ENCODE assay signal across 34 cellular contexts in genomic region chr15:41825145-41825544, GRCh38.
"Had no signal": no experiment of that assay in that cellular context is flagged by ENCODE, and none has a peak within 500 bp of the region (broad histone marks: within the 10 kb centered on the region; RNA-seq: fewer than 3 reads in every experiment).

No MANE protein-coding gene starts in this region.

- H3K4me3 ChIP-seq: adrenal gland, body of pancreas, esophagus muscularis mucosa, gastroesophageal sphincter had no signal

- H3K27ac Mint-ChIP-seq: activated CD4-positive, alpha-beta memory T cell treated with anti-CD3 and anti-CD28 coated beads for 36 hours; activated CD4-positive, alpha-beta T cell treated with anti-CD3 and anti-CD28 coated beads for 36 hours; activated CD4-positive, alpha-beta T cell treated with anti-CD3 and anti-CD28 coated beads, Interleukin-2, amount 10 ng/mL, durations not matched to agents 24 days and 14 days; activated CD8-positive, alpha-beta memory T cell treated with anti-CD3 and anti-CD28 coated beads, Interleukin-2, amount 10 ng/mL, durations not matched to agents 7 days and 5 days; activated CD8-positive, alpha-beta T cell treated with anti-CD3 and anti-CD28 coated beads, Interleukin-2, amount 10 ng/mL, durations not matched to agents 7 days and 5 days; activated naive CD4-positive, alpha-beta T cell treated with anti-CD3 and anti-CD28 coated beads for 36 hours; activated naive CD4-positive, alpha-beta T cell treated with anti-CD3 and anti-CD28 coated beads, Interleukin-2, amount 50 U/mL, for 24 hours; activated naive CD8-positive, alpha-beta T cell treated with anti-CD3 and anti-CD28 coated beads for 36 hours; activated naive CD8-positive, alpha-beta T cell treated with anti-CD3 and anti-CD28 coated beads, Interleukin-2, amount 50 U/mL, for 24 hours; activated T-helper 1 cell treated with anti-CD3 and anti-CD28 coated beads, Interleukin-12 subunit alpha, Interleukin-12 subunit beta, Interleukin-2, Interleukin-4 antibody, amounts not matched to agents 30 ng/mL and 10 ng/mL and 1 ng/mL, durations not matched to agents 14 hours and 24 hours and 36 hours; activated T-helper 2 cell treated with anti-CD3 and anti-CD28 coated beads, Interferon-gamma antibody, Interleukin-2, Interleukin-4, amounts not matched to agents 10 μg/mL and 5 μg/mL and 100 μg/mL, durations not matched to agents 14 hours and 24 hours and 36 hours; T-helper 2 cell treated with Interferon-gamma antibody and Interleukin-4, amounts not matched to agents 5 μg/mL and 100 μg/mL, for 36 hours had no signal

- H3K27ac ChIP-seq: adrenal gland, body of pancreas, esophagus muscularis mucosa, gastroesophageal sphincter had no signal

- H3K4me3 Mint-ChIP-seq: activated CD4-positive, alpha-beta memory T cell treated with anti-CD3 and anti-CD28 coated beads for 36 hours; activated CD4-positive, alpha-beta T cell treated with anti-CD3 and anti-CD28 coated beads for 36 hours; activated CD4-positive, alpha-beta T cell treated with anti-CD3 and anti-CD28 coated beads, Interleukin-2, amount 10 ng/mL, durations not matched to agents 24 days and 14 days; activated CD8-positive, alpha-beta memory T cell treated with anti-CD3 and anti-CD28 coated beads, Interleukin-2, amount 10 ng/mL, durations not matched to agents 7 days and 5 days; activated CD8-positive, alpha-beta T cell treated with anti-CD3 and anti-CD28 coated beads, Interleukin-2, amount 10 ng/mL, durations not matched to agents 7 days and 5 days; activated naive CD4-positive, alpha-beta T cell treated with anti-CD3 and anti-CD28 coated beads for 36 hours; activated naive CD4-positive, alpha-beta T cell treated with anti-CD3 and anti-CD28 coated beads, Interleukin-2, amount 50 U/mL, for 24 hours; activated naive CD8-positive, alpha-beta T cell treated with anti-CD3 and anti-CD28 coated beads for 36 hours; activated naive CD8-positive, alpha-beta T cell treated with anti-CD3 and anti-CD28 coated beads, Interleukin-2, amount 50 U/mL, for 24 hours; activated T-helper 1 cell treated with anti-CD3 and anti-CD28 coated beads, Interleukin-12 subunit alpha, Interleukin-12 subunit beta, Interleukin-2, Interleukin-4 antibody, amounts not matched to agents 30 ng/mL and 10 ng/mL and 1 ng/mL, durations not matched to agents 14 hours and 24 hours and 36 hours; effector memory CD8-positive, alpha-beta T cell; T-helper 17 cell; T-helper 2 cell treated with Interferon-gamma antibody and Interleukin-4, amounts not matched to agents 5 μg/mL and 100 μg/mL, for 36 hours had no signal

- H3K36me3 Mint-ChIP-seq: activated naive CD4-positive, alpha-beta T cell treated with anti-CD3 and anti-CD28 coated beads, Interleukin-2, amount 50 U/mL, for 24 hours; activated naive CD8-positive, alpha-beta T cell treated with anti-CD3 and anti-CD28 coated beads for 36 hours had no signal

- H3K27me3 ChIP-seq: adrenal gland, body of pancreas, esophagus muscularis mucosa, gastroesophageal sphincter had no signal

- DNase-seq: activated CD4-positive, alpha-beta memory T cell treated with anti-CD3 and anti-CD28 coated beads for 36 hours; activated CD4-positive, alpha-beta T cell treated with anti-CD3 and anti-CD28 coated beads for 36 hours; activated CD4-positive, alpha-beta T cell treated with anti-CD3 and anti-CD28 coated beads, Interleukin-2, amount 10 ng/mL, durations not matched to agents 24 days and 14 days; activated CD4-positive, CD25-positive, alpha-beta regulatory T cell; activated CD4-positive, CD25-positive, alpha-beta regulatory T cell treated with anti-CD3 and anti-CD28 coated beads, Interleukin-2, amount 50 U/mL, for 72 hours; activated CD8-positive, alpha-beta memory T cell treated with anti-CD3 and anti-CD28 coated beads, Interleukin-2, amount 10 ng/mL, durations not matched to agents 7 days and 5 days; activated CD8-positive, alpha-beta memory T cell treated with anti-CD3 and anti-CD28 coated beads, Interleukin-2, amount 50 U/mL, for 4 hours; activated CD8-positive, alpha-beta T cell treated with anti-CD3 and anti-CD28 coated beads, Interleukin-2, amount 10 ng/mL, durations not matched to agents 7 days and 5 days; activated effector memory CD4-positive, alpha-beta T cell treated with anti-CD3 and anti-CD28 coated beads, Interleukin-2, amount 50 U/mL, for 16 hours; activated naive CD4-positive, alpha-beta T cell treated with anti-CD3 and anti-CD28 coated beads for 36 hours; activated naive CD8-positive, alpha-beta T cell treated with anti-CD3 and anti-CD28 coated beads for 36 hours; activated naive CD8-positive, alpha-beta T cell treated with anti-CD3 and anti-CD28 coated beads, Interleukin-2, amount 50 U/mL, for 24 hours; activated T-cell treated with anti-CD3 and anti-CD28 coated beads, Interleukin-2, amount 50 U/mL, for 1 hour; activated T-cell treated with anti-CD3 and anti-CD28 coated beads, Interleukin-2, amount 50 U/mL, for 48 hours; adrenal gland; amygdala; aorta; body of pancreas; caudate nucleus; cortex of kidney; dermis blood vessel endothelial cell; effector CD4-positive, alpha-beta T cell; effector memory CD8-positive, alpha-beta T cell; erythroblast; foreskin melanocyte; T-helper 1 cell; T-helper 17 cell; T1000 had no signal

- ATAC-seq: activated CD4-positive, alpha-beta T cell treated with anti-CD3 and anti-CD28 coated beads for 36 hours; activated CD8-positive, alpha-beta memory T cell treated with anti-CD3 and anti-CD28 coated beads, Interleukin-2, amount 10 ng/mL, durations not matched to agents 7 days and 5 days; activated CD8-positive, alpha-beta T cell treated with anti-CD3 and anti-CD28 coated beads, Interleukin-2, amount 10 ng/mL, durations not matched to agents 7 days and 5 days; activated naive CD8-positive, alpha-beta T cell treated with anti-CD3 and anti-CD28 coated beads, Interleukin-2, amount 50 U/mL, for 24 hours; body of pancreas; effector memory CD8-positive, alpha-beta T cell; gastroesophageal sphincter; T-helper 17 cell had no signal

- H3K9me3 ChIP-seq: adrenal gland, body of pancreas, esophagus muscularis mucosa, gastroesophageal sphincter had no signal

- H3K27me3 Mint-ChIP-seq: activated CD4-positive, alpha-beta memory T cell treated with anti-CD3 and anti-CD28 coated beads for 36 hours; activated CD4-positive, alpha-beta T cell treated with anti-CD3 and anti-CD28 coated beads for 36 hours; activated naive CD4-positive, alpha-beta T cell treated with anti-CD3 and anti-CD28 coated beads, Interleukin-2, amount 50 U/mL, for 24 hours; activated naive CD8-positive, alpha-beta T cell treated with anti-CD3 and anti-CD28 coated beads for 36 hours; activated naive CD8-positive, alpha-beta T cell treated with anti-CD3 and anti-CD28 coated beads, Interleukin-2, amount 50 U/mL, for 24 hours; effector memory CD8-positive, alpha-beta T cell; T-helper 17 cell had no signal

- H3K9me3 Mint-ChIP-seq: activated CD4-positive, alpha-beta memory T cell treated with anti-CD3 and anti-CD28 coated beads for 36 hours; activated CD4-positive, alpha-beta T cell treated with anti-CD3 and anti-CD28 coated beads, Interleukin-2, amount 10 ng/mL, durations not matched to agents 24 days and 14 days; activated naive CD4-positive, alpha-beta T cell treated with anti-CD3 and anti-CD28 coated beads for 36 hours; activated naive CD4-positive, alpha-beta T cell treated with anti-CD3 and anti-CD28 coated beads, Interleukin-2, amount 50 U/mL, for 24 hours; activated naive CD8-positive, alpha-beta T cell treated with anti-CD3 and anti-CD28 coated beads for 36 hours; activated naive CD8-positive, alpha-beta T cell treated with anti-CD3 and anti-CD28 coated beads, Interleukin-2, amount 50 U/mL, for 24 hours; activated T-helper 1 cell treated with anti-CD3 and anti-CD28 coated beads, Interleukin-12 subunit alpha, Interleukin-12 subunit beta, Interleukin-2, Interleukin-4 antibody, amounts not matched to agents 30 ng/mL and 10 ng/mL and 1 ng/mL, durations not matched to agents 14 hours and 24 hours and 36 hours; activated T-helper 2 cell treated with anti-CD3 and anti-CD28 coated beads, Interferon-gamma antibody, Interleukin-2, Interleukin-4, amounts not matched to agents 10 μg/mL and 5 μg/mL and 100 μg/mL, durations not matched to agents 14 hours and 24 hours and 36 hours; effector memory CD8-positive, alpha-beta T cell; T-helper 2 cell treated with Interferon-gamma antibody and Interleukin-4, amounts not matched to agents 5 μg/mL and 100 μg/mL, for 36 hours had no signal
